Comparison of ENCODE assay signal across 13 cellular contexts in the genomic region with DNA sequence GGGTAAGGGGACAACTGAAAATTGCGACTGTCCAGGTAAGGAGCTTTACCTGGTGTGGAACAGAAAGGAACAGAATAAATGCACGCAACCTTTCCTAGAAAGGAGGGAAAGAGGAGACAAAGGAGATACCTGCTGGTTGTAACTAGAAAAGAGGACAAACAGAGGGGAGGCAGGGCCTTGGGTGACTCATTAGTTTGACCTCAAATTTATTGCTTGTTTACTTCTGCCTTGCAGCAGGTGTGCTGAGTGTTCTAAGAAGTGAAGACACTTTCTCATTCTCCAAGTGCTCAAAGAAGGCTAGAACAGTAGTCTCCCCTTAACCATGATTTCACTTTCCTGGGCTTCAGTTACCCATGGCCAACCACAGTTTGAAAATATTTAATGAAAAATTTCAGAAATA.
DNase-seq lines count a peak whose midpoint lies in the region; TF ChIP-seq lines count a peak whose summit lies in the region.
"Had no signal": no experiment of that assay in that cellular context is flagged by ENCODE, and none has a peak within 500 bp of the region (broad histone marks: within the 10 kb centered on the region; RNA-seq: fewer than 3 reads in every experiment).

No MANE protein-coding gene starts in this region.

- no peak for TF ChIP-seq POLR2A in lower leg skin (IDR thresholded peaks at IDR 0.05)
- no peak for TF ChIP-seq POLR2A in spleen (IDR thresholded peaks at IDR 0.05)

- TF ChIP-seq CTCF in mammary epithelial cell (conservative IDR thresholded peaks at IDR 0.05 in 1 of 2, IDR thresholded peaks at IDR 0.05 in 1 of 2; ENCODE audit: extremely low read depth in 1 of 2, insufficient read depth in 1 of 2, low read depth in 1 of 2, low read length in 2 of 2) (no peak), lower leg skin (IDR thresholded peaks at IDR 0.05) (no peak), spleen (IDR thresholded peaks at IDR 0.05 in 8 of 11, conservative IDR thresholded peaks at IDR 0.05 in 3 of 11) (no peak)

- dilution Hi-C loops in mammary epithelial cell (cut with HindIII; ENCODE audit: low sequenced_read_pairs), result no loop called here

- no peak overlapping the region for H2AFZ ChIP-seq in mammary epithelial cell (ENCODE audit: low read depth, low read length)

- H3K27me3 ChIP-seq in mammary epithelial cell (ENCODE audit: insufficient read depth, low read length), result no peaks in the 10 kb centered on the region
- no peaks in the 10 kb centered on the region for H3K27me3 ChIP-seq in spleen (replicated peaks in 1 of 7)
- H3K27me3 ChIP-seq: BLaER1 had no signal

- H3K4me3 ChIP-seq in mammary epithelial cell (replicated peaks in 1 of 3; ENCODE audit: insufficient read depth in 1 of 3, low read depth in 2 of 3, low read length in 3 of 3), result no peak overlapping the region
- H3K4me3 ChIP-seq in lower leg skin (ENCODE audit: low read depth, poor library complexity, severe bottlenecking), result no peak overlapping the region
- H3K4me3 ChIP-seq in spleen, result no peak overlapping the region
- H3K4me3 ChIP-seq: BLaER1, GM12878 had no signal

- H3K9ac ChIP-seq in mammary epithelial cell (ENCODE audit: insufficient read depth, low read length), result no peak overlapping the region
- H3K9ac ChIP-seq: BLaER1 had no signal

- CTCF ChIA-PET in mammary epithelial cell (lab: Charles Lee; ENCODE audit: low non-redundant PET), result no interaction called here

- intact Hi-C loops in mammary epithelial cell (cut with micrococcal nuclease), result no loop called here
- intact Hi-C loops in lower leg skin (cut with DNase I; ENCODE audit: low total_unique reads), result no loop called here
- intact Hi-C loops in spleen (cut with DNase I; ENCODE audit: low total_unique reads), result no loop called here

- no peaks in the 10 kb centered on the region for H4K20me1 ChIP-seq in mammary epithelial cell (ENCODE audit: insufficient read depth, low read length)
- H4K20me1 ChIP-seq: BLaER1 had no signal

- peak; percentile 90 for DNase-seq in DMS53 treated with DMSO at 0.1 percent for 48 hours (lab: John Stamatoyannopoulos, UW; ENCODE audit: unreplicated experiment)
- peak; percentile 21 for DNase-seq in M059J (ENCODE audit: low read depth)
- DNase-seq in mammary epithelial cell, result peak; percentile 12
- DNase-seq in renal cortical epithelial cell (ENCODE audit: low read depth), result peak; percentile 66
- DNase-seq in glomerular visceral epithelial cell (ENCODE audit: extremely low spot score), result no peak
- DNase-seq in hippocampal formation (lab: John Stamatoyannopoulos, UW), result no peak
- no peak for DNase-seq in lower leg skin (ENCODE audit: low spot score in 2 of 2)
- no peak for DNase-seq in spleen
- DNase-seq: AML-193; CD8-positive, alpha-beta memory T cell; DMS79 had no signal

- no peaks in the 10 kb centered on the region for H3K36me3 ChIP-seq in mammary epithelial cell (ENCODE audit: insufficient read depth, low read length)
- H3K36me3 ChIP-seq in spleen, result no peaks in the 10 kb centered on the region
- H3K36me3 ChIP-seq: BLaER1 had no signal

- H3K9me3 ChIP-seq in mammary epithelial cell (replicated peaks; ENCODE audit: insufficient read depth, low read length) (no peaks in the 10 kb centered on the region), spleen (peaks cover 0 to 10% (median 0%) of the 10 kb centered on the region in 8 donors)
- H3K9me3 ChIP-seq: BLaER1 had no signal

- BruUV-seq in mammary epithelial cell (replicated peaks; lab: Mats Ljungman, UMichigan), result no TSS peak

- 80% methylated on average over 2 of the region's 2 CpGs for WGBS in mammary epithelial cell (ENCODE audit: low coverage, missing lambda C conversion rate)
- WGBS in lower leg skin, 2 donors, result 80 to 88% methylated on average over 2 of the region's 2 CpGs
- WGBS in spleen, 5 donors, result 74 to 87% (median 76%) methylated on average over 2 of the region's 2 CpGs

- no peak overlapping the region for H3K4me2 ChIP-seq in mammary epithelial cell (ENCODE audit: insufficient read depth, low read depth, low read length)
- H3K4me2 ChIP-seq: BLaER1 had no signal

- no peaks in the 10 kb centered on the region for H3K79me2 ChIP-seq in mammary epithelial cell (ENCODE audit: insufficient read depth, low read length)

- no peak overlapping the region for H3K27ac ChIP-seq in mammary epithelial cell (ENCODE audit: insufficient read depth, low read depth, low read length)
- no peak overlapping the region for H3K27ac ChIP-seq in spleen
- H3K27ac ChIP-seq: BLaER1 had no signal

- in situ Hi-C loops in mammary epithelial cell (cut with MboI; ENCODE audit: low sequenced_read_pairs in 2 of 2), result no loop called here

- H3K4me1 ChIP-seq in mammary epithelial cell (ENCODE audit: insufficient read depth, low read length) (no peaks in the 10 kb centered on the region), spleen (no peaks in the 10 kb centered on the region)
- H3K4me1 ChIP-seq: BLaER1 had no signal

Comparison
In these comparisons a context has a peak if more than half of its experiments do, and no peak if none do; other contexts are left out.
1. DNase-seq: peak in DMS53 treated with DMSO at 0.1 percent for 48 hours (single experiment), M059J (single experiment), mammary epithelial cell (single experiment) and renal cortical epithelial cell (single experiment); none in glomerular visceral epithelial cell (single experiment), hippocampal formation (0 of 2), lower leg skin (0 of 2) and spleen (single experiment).